8 cellular contexts compared by ENCODE assay signal in the genomic region with DNA sequence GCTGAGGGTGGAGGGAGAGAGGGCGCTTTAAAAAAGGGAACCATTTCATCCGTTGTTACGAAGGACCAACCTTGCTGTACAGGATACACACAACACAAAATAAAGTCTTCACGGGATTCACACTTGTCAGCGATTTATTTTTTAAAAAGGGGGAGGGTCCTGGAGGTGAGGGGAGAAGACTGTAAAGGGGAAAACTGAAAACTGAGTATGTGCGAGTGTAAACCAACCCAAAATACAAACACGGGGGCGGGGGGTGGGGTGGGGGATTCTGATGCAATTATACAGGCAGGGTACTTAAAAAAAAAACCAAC. TPM values are rescaled to one million over a fixed set of nuclear protein-coding genes. Genes with fewer than 3 reads are reported as not detected.
DNase-seq lines count a peak whose midpoint lies in the region; ATAC-seq, FAIRE-seq and TF ChIP-seq lines count a peak whose summit lies in the region.

No MANE protein-coding gene starts in this region.

- peak overlapping the region; percentile 96 for H3K27ac ChIP-seq in astrocyte (ENCODE audit: low read depth, low read length)
- peak overlapping the region; percentile 86 for H3K27ac ChIP-seq in HepG2 (ENCODE audit: extremely low read length, insufficient read depth, low read length)
- peak overlapping the region; percentile 86 to 99 (median 97) for H3K27ac ChIP-seq in transverse colon

- TF ChIP-seq EP300 in HepG2 (IDR thresholded peaks at IDR 0.05; ENCODE audit: low read depth in 2 of 2, low read length in 2 of 2) (no peak), HepG2 (CRISPR knock-in tag; IDR thresholded peaks at IDR 0.05; ENCODE audit: borderline replicate concordance) (no peak; the same call in 1 of the 2 replicates), transverse colon (IDR thresholded peaks at IDR 0.05; ENCODE audit: low read depth) (no peak)

- H3K9ac ChIP-seq in astrocyte (ENCODE audit: low read length) (peak overlapping the region; percentile 98), HepG2 (ENCODE audit: insufficient read depth, low read depth, low read length) (peak overlapping the region; percentile 86)

- no peaks in the 10 kb centered on the region for H3K27me3 Mint-ChIP-seq in astrocyte (ENCODE audit: low read depth, unreplicated experiment)

- H3K4me2 ChIP-seq in astrocyte (ENCODE audit: low read length) (peak overlapping the region; percentile 91), HepG2 (ENCODE audit: low read depth, low read length) (peak overlapping the region; percentile 98)

- H3K9me3 ChIP-seq in astrocyte (ENCODE audit: insufficient read depth, low read depth, low read length): no peaks in the 10 kb centered on the region
- H3K9me3 ChIP-seq in HepG2 (ENCODE audit: low read length): no peaks in the 10 kb centered on the region
- H3K9me3 ChIP-seq in transverse colon: no peaks in the 10 kb centered on the region

- H3K79me2 ChIP-seq in astrocyte (ENCODE audit: insufficient read depth, low read length) (peaks cover 32% of the 10 kb centered on the region), HepG2 (ENCODE audit: insufficient read depth, low read length) (peaks cover 6% of the 10 kb centered on the region)

- no peaks in the 10 kb centered on the region for H3K9me3 Mint-ChIP-seq in astrocyte (ENCODE audit: unreplicated experiment)

- peaks cover 19% of the 10 kb centered on the region for H3K4me1 Mint-ChIP-seq in astrocyte (ENCODE audit: low read depth, unreplicated experiment)

- peaks cover 13% of the 10 kb centered on the region for H3K36me3 Mint-ChIP-seq in astrocyte (ENCODE audit: low read depth, unreplicated experiment)

- H3K4me1 ChIP-seq in astrocyte (ENCODE audit: insufficient read depth, low read length) (peaks cover 13% of the 10 kb centered on the region), HepG2 (ENCODE audit: insufficient read depth, low read length) (peaks cover 20% of the 10 kb centered on the region), transverse colon (peaks cover 8 to 22% (median 12%) of the 10 kb centered on the region in 4 donors)

- TF ChIP-seq CTCF in astrocyte (IDR thresholded peaks at IDR 0.05; ENCODE audit: insufficient read depth, low read depth, low read length) (no peak), HepG2 (CRISPR knock-in tag; IDR thresholded peaks at IDR 0.05) (no peak), transverse colon (IDR thresholded peaks at IDR 0.05) (no peak), GM10248 (IDR thresholded peaks at IDR 0.05; ENCODE audit: control extremely low read depth, extremely low read depth, low read depth, missing control alignments) (no peak)

- ATAC-seq in GM18511 (IDR thresholded peaks at IDR 0.05; ENCODE audit: unreplicated experiment): peak; percentile 36
- peak; percentile 22 for ATAC-seq in HG03159 (IDR thresholded peaks at IDR 0.05; ENCODE audit: unreplicated experiment)
- peak; percentile 25 for ATAC-seq in HepG2

- POLR2A ChIA-PET in HepG2 (lab: Yijun Ruan, JAX) (interaction anchor here (1.3 kb wide), 3 partner anchors 14 to 20 kb away, joined by 4 to 9 read pairs (median 5); partner anchors contain the start of gene DDN), GM10248 (lab: Yijun Ruan, JAX) (interaction anchor here (0.8 to 1.2 kb wide), 2 partner anchors 21 to 112 kb away, joined by 3 to 6 read pairs; partner anchors contain the start of gene TUBA1B)

- H3K27ac Mint-ChIP-seq in astrocyte (ENCODE audit: unreplicated experiment): peak overlapping the region; percentile 95

- no peak for TF ChIP-seq POLR2A in HepG2 (IDR thresholded peaks at IDR 0.05; ENCODE audit: insufficient read depth in 1 of 2, low read depth in 2 of 2, low read length in 2 of 2)
- no peak for TF ChIP-seq POLR2A in transverse colon (IDR thresholded peaks at IDR 0.05)

- DNase-seq in astrocyte (ENCODE audit: low read depth) (no peak), HepG2 (ENCODE audit: low spot score) (no peak), transverse colon (no peak), HCEC 1CT (no peak), midbrain (lab: John Stamatoyannopoulos, UW) (no peak), GM10248 (ENCODE audit: extremely low spot score) (no peak)

- intact Hi-C loops in HepG2 (cut with micrococcal nuclease; ENCODE audit: unreplicated experiment) (loop anchor here (5.0 kb wide), 1 partner anchor 113 kb away; the partner anchor contains the start of gene TUBA1B), transverse colon (cut with DNase I; ENCODE audit: low total_unique reads) (no loop called here)

- in situ Hi-C loops in HepG2 (cut with HindIII; ENCODE audit: extremely low pct_ligation_motif_present, low pct_unique_long_range_greater_than_20kb) (no loop called here), transverse colon (cut with MboI; ENCODE audit: low pct_ligation_motif_present in 1 of 4, low pct_unique_long_range_greater_than_20kb in 1 of 4, low sequenced_read_pairs in 3 of 4) (no loop called here)

- BruUV-seq in HepG2 (replicated peaks; lab: Mats Ljungman, UMichigan): TSS peak; percentile 84

- peak overlapping the region; percentile 94 for H3K4me3 Mint-ChIP-seq in astrocyte (ENCODE audit: unreplicated experiment)

- TF ChIP-seq RAD21 in HepG2 (CRISPR knock-in tag; IDR thresholded peaks at IDR 0.05): no peak

- FAIRE-seq in astrocyte (lab: Jason Lieb, UNC) (no peak), HepG2 (lab: Jason Lieb, UNC) (no peak)

- H4K20me1 ChIP-seq in astrocyte (ENCODE audit: insufficient read depth, low read length) (peaks cover 13% of the 10 kb centered on the region), HepG2 (ENCODE audit: insufficient read depth, low read length) (no peaks in the 10 kb centered on the region)

- CTCF ChIA-PET in HepG2 (lab: Yijun Ruan, JAX; ENCODE audit: low intra/inter-chr PET ratio, low total read pairs) (interaction anchor here (3.4 kb wide), 1 partner anchor 22 kb away, joined by 15 read pairs; no protein-coding TSS in a partner anchor), GM10248 (lab: Yijun Ruan, JAX) (interaction anchor here (0.9 to 18.9 kb wide), 16 partner anchors 9 to 74 kb away, joined by 3 to 203 read pairs (median 7); partner anchors contain the start of gene WNT1)

- WGBS in HepG2 (ENCODE audit: low lambda C conversion rate): 7% methylated on average over 8 of the region's 8 CpGs
- 0 to 4% methylated on average over 7 to 8 of the region's 8 CpGs for WGBS in transverse colon (ENCODE audit: low coverage in 1 of 2), 2 donors

- H3K4me3 ChIP-seq in astrocyte (ENCODE audit: insufficient read depth, low read depth, low read length) (peak overlapping the region; percentile 98), HepG2 (replicated peaks in 1 of 3; ENCODE audit: insufficient read depth in 1 of 3, low read depth in 2 of 3, low read length in 3 of 3) (peak overlapping the region; percentile 64 to 93 (median 74)), transverse colon (peak overlapping the region; percentile 54 to 99 (median 86))

- peak overlapping the region; percentile 68 for H2AFZ ChIP-seq in astrocyte (ENCODE audit: low read depth, low read length)
- H2AFZ ChIP-seq in HepG2 (ENCODE audit: low read length): no peak overlapping the region

- no peaks in the 10 kb centered on the region for H3K27me3 ChIP-seq in astrocyte (ENCODE audit: insufficient read depth, low read length)
- H3K27me3 ChIP-seq in HepG2 (ENCODE audit: control insufficient read depth in 1 of 2, insufficient read depth in 2 of 2, low read length in 2 of 2): no peaks in the 10 kb centered on the region
- no peaks in the 10 kb centered on the region for H3K27me3 ChIP-seq in transverse colon

- peaks cover 21% of the 10 kb centered on the region for H3K36me3 ChIP-seq in astrocyte (ENCODE audit: insufficient read depth, low read length)
- H3K36me3 ChIP-seq in HepG2 (replicated peaks in 1 of 2; ENCODE audit: control insufficient read depth in 1 of 2, insufficient read depth in 2 of 2, low read length in 2 of 2): peaks cover 11 to 17% of the 10 kb centered on the region in 2 experiments
- peaks cover 0 to 6% (median 0%) of the 10 kb centered on the region in 4 donors for H3K36me3 ChIP-seq in transverse colon

RNA-seq across cellular contexts. Expression of gene PRKAG1, which starts 0.5 kb away (rescaled TPM):
- total RNA-seq in astrocyte: 47.1 and 49.6 TPM in 2 replicates
- total RNA-seq in HepG2 (2016; rRNA removed; fragmentation: Illumina TruSeq; extraction: Trizol): 32.8 and 37.6 TPM in 2 replicates
- 9.1 and 11.2 TPM in 2 replicates for total RNA-seq in HepG2 (2016; cell fraction: cytosol; rRNA removed; fragmentation: Illumina TruSeq; extraction: Trizol; ENCODE audit: low read depth)
- total RNA-seq in HepG2 (2016; cell fraction: insoluble cytoplasmic fraction; rRNA removed; fragmentation: Illumina TruSeq; extraction: Trizol): 30.6 and 39.9 TPM in 2 replicates
- total RNA-seq in HepG2 (2016; cell fraction: membrane; rRNA removed; fragmentation: Illumina TruSeq; extraction: Trizol): 19.3 and 21.1 TPM in 2 replicates
- total RNA-seq in HepG2 (2016; cell fraction: nucleus; rRNA removed; fragmentation: Illumina TruSeq; extraction: Trizol): 16.7 and 19.6 TPM in 2 replicates
- 21.2 and 26.1 TPM in 2 replicates for polyA plus RNA-seq in HepG2 (2011; rRNA removed)
- 18.5 and 26.3 TPM in 2 replicates for polyA plus RNA-seq in HepG2 (2011; cell fraction: cytosol; rRNA removed)
- polyA plus RNA-seq in HepG2 (2011; cell fraction: nucleus; rRNA removed): 8.8 and 11.6 TPM in 2 replicates
- 20.2 and 21.7 TPM in 2 replicates for polyA plus RNA-seq in HepG2 (2012)
- 7.6 and 8.8 TPM in 2 replicates for polyA plus RNA-seq in HepG2 (2016; cell fraction: cytosol; fragmentation: Illumina TruSeq; extraction: Trizol; ENCODE audit: low read depth)
- 38.7 and 40.2 TPM in 2 replicates for polyA plus RNA-seq in HepG2 (2016; cell fraction: insoluble cytoplasmic fraction; fragmentation: Illumina TruSeq; extraction: Trizol; ENCODE audit: low read depth)
- polyA plus RNA-seq in HepG2 (2016; cell fraction: membrane; fragmentation: Illumina TruSeq; extraction: Trizol; ENCODE audit: low read depth): 14.5 and 16.2 TPM in 2 replicates
- polyA plus RNA-seq in HepG2 (2016; cell fraction: nucleus; fragmentation: Illumina TruSeq; extraction: Trizol; ENCODE audit: insufficient read depth, low read depth): 24.6 and 24.9 TPM in 2 replicates
- polyA minus RNA-seq in HepG2 (2011; rRNA and poly(A)+ RNA removed; ENCODE audit: low replicate concordance): 11.5 and 73.4 TPM in 2 replicates
- polyA minus RNA-seq in HepG2 (2011; cell fraction: cytosol; rRNA and poly(A)+ RNA removed): 7.8 and 9.5 TPM in 2 replicates
- polyA minus RNA-seq in HepG2 (2011; cell fraction: nucleus; rRNA and poly(A)+ RNA removed): 11.6 TPM in 2 replicates
- total RNA-seq in transverse colon: 10 to 100 TPM; 21.7 to 44.0 (median 42.3) TPM

RNA-seq across cellular contexts. Expression of gene DDN, which starts 19.9 kb away (rescaled TPM):
- total RNA-seq in astrocyte (0.50 and 0.55 TPM in 2 replicates), HepG2 (2016; rRNA removed; fragmentation: Illumina TruSeq; extraction: Trizol) (0.51 and 0.53 TPM in 2 replicates), transverse colon (under 1 TPM in 2 of 4 donors, not detected in 2; 0.27 to 0.32 TPM)
- 0.20 TPM in 1 of 2 replicates, not detected in the other for total RNA-seq in HepG2 (2016; cell fraction: cytosol; rRNA removed; fragmentation: Illumina TruSeq; extraction: Trizol; ENCODE audit: low read depth)
- total RNA-seq in HepG2 (2016; cell fraction: insoluble cytoplasmic fraction; rRNA removed; fragmentation: Illumina TruSeq; extraction: Trizol): 0.43 and 0.54 TPM in 2 replicates
- 0.46 and 0.52 TPM in 2 replicates for total RNA-seq in HepG2 (2016; cell fraction: membrane; rRNA removed; fragmentation: Illumina TruSeq; extraction: Trizol)
- total RNA-seq in HepG2 (2016; cell fraction: nucleus; rRNA removed; fragmentation: Illumina TruSeq; extraction: Trizol): 0.34 and 0.62 TPM in 2 replicates
- polyA plus RNA-seq in HepG2 (2011; rRNA removed): 0.24 and 0.33 TPM in 2 replicates
- polyA plus RNA-seq in HepG2 (2011; cell fraction: cytosol; rRNA removed): 0.21 and 0.34 TPM in 2 replicates
- polyA plus RNA-seq in HepG2 (2011; cell fraction: nucleus; rRNA removed): 0.47 and 0.83 TPM in 2 replicates
- 0.48 and 0.69 TPM in 2 replicates for polyA plus RNA-seq in HepG2 (2012)
- polyA plus RNA-seq in HepG2 (2016; cell fraction: cytosol; fragmentation: Illumina TruSeq; extraction: Trizol; ENCODE audit: low read depth): 0.20 and 0.28 TPM in 2 replicates
- 0.58 and 0.73 TPM in 2 replicates for polyA plus RNA-seq in HepG2 (2016; cell fraction: insoluble cytoplasmic fraction; fragmentation: Illumina TruSeq; extraction: Trizol; ENCODE audit: low read depth)
- 0.48 and 0.58 TPM in 2 replicates for polyA plus RNA-seq in HepG2 (2016; cell fraction: membrane; fragmentation: Illumina TruSeq; extraction: Trizol; ENCODE audit: low read depth)
- polyA plus RNA-seq in HepG2 (2016; cell fraction: nucleus; fragmentation: Illumina TruSeq; extraction: Trizol; ENCODE audit: insufficient read depth, low read depth): 1.2 and 1.3 TPM in 2 replicates
- 0.46 and 5.3 TPM in 2 replicates for polyA minus RNA-seq in HepG2 (2011; rRNA and poly(A)+ RNA removed; ENCODE audit: low replicate concordance)
- polyA minus RNA-seq in HepG2 (2011; cell fraction: cytosol; rRNA and poly(A)+ RNA removed): 0.44 and 0.49 TPM in 2 replicates
- polyA minus RNA-seq in HepG2 (2011; cell fraction: nucleus; rRNA and poly(A)+ RNA removed): 0.25 and 0.39 TPM in 2 replicates

RNA-seq across cellular contexts. Expression of gene WNT1, which starts 41.0 kb away (rescaled TPM):
- total RNA-seq in astrocyte: not detected in 2 replicates
- total RNA-seq in HepG2 (2016; rRNA removed; fragmentation: Illumina TruSeq; extraction: Trizol): not detected in 2 replicates
- total RNA-seq in HepG2 (2016; cell fraction: cytosol; rRNA removed; fragmentation: Illumina TruSeq; extraction: Trizol; ENCODE audit: low read depth): not detected in 2 replicates
- total RNA-seq in HepG2 (2016; cell fraction: insoluble cytoplasmic fraction; rRNA removed; fragmentation: Illumina TruSeq; extraction: Trizol): not detected in 2 replicates
- total RNA-seq in HepG2 (2016; cell fraction: membrane; rRNA removed; fragmentation: Illumina TruSeq; extraction: Trizol): not detected in 2 replicates
- total RNA-seq in HepG2 (2016; cell fraction: nucleus; rRNA removed; fragmentation: Illumina TruSeq; extraction: Trizol): not detected in 2 replicates
- not detected in 2 replicates for polyA plus RNA-seq in HepG2 (2011; rRNA removed)
- not detected in 2 replicates for polyA plus RNA-seq in HepG2 (2011; cell fraction: cytosol; rRNA removed)
- polyA plus RNA-seq in HepG2 (2011; cell fraction: nucleus; rRNA removed): not detected in 2 replicates
- not detected in 2 replicates for polyA plus RNA-seq in HepG2 (2012)
- not detected in 2 replicates for polyA plus RNA-seq in HepG2 (2016; cell fraction: cytosol; fragmentation: Illumina TruSeq; extraction: Trizol; ENCODE audit: low read depth)
- not detected in 2 replicates for polyA plus RNA-seq in HepG2 (2016; cell fraction: insoluble cytoplasmic fraction; fragmentation: Illumina TruSeq; extraction: Trizol; ENCODE audit: low read depth)
- polyA plus RNA-seq in HepG2 (2016; cell fraction: membrane; fragmentation: Illumina TruSeq; extraction: Trizol; ENCODE audit: low read depth): not detected in 2 replicates
- not detected in 2 replicates for polyA plus RNA-seq in HepG2 (2016; cell fraction: nucleus; fragmentation: Illumina TruSeq; extraction: Trizol; ENCODE audit: insufficient read depth, low read depth)
- polyA minus RNA-seq in HepG2 (2011; rRNA and poly(A)+ RNA removed; ENCODE audit: low replicate concordance): not detected in 2 replicates
- polyA minus RNA-seq in HepG2 (2011; cell fraction: cytosol; rRNA and poly(A)+ RNA removed): not detected in 2 replicates
- polyA minus RNA-seq in HepG2 (2011; cell fraction: nucleus; rRNA and poly(A)+ RNA removed): not detected in 2 replicates
- total RNA-seq in transverse colon: not detected

RNA-seq across cellular contexts. Expression of gene KMT2D, which starts 41.5 kb away (rescaled TPM):
- total RNA-seq in astrocyte (81.7 and 86.9 TPM in 2 replicates), HepG2 (2016; rRNA removed; fragmentation: Illumina TruSeq; extraction: Trizol) (10.4 and 25.7 TPM in 2 replicates), transverse colon (100 to 1,000 TPM in 1 of 4 donors, 10 to 100 TPM in 3; 50.0 to 351 (median 78.0) TPM)
- total RNA-seq in HepG2 (2016; cell fraction: cytosol; rRNA removed; fragmentation: Illumina TruSeq; extraction: Trizol; ENCODE audit: low read depth): 3.8 and 5.1 TPM in 2 replicates
- total RNA-seq in HepG2 (2016; cell fraction: insoluble cytoplasmic fraction; rRNA removed; fragmentation: Illumina TruSeq; extraction: Trizol): 9.4 and 20.2 TPM in 2 replicates
- total RNA-seq in HepG2 (2016; cell fraction: membrane; rRNA removed; fragmentation: Illumina TruSeq; extraction: Trizol): 7.5 and 9.1 TPM in 2 replicates
- 25.5 and 28.3 TPM in 2 replicates for total RNA-seq in HepG2 (2016; cell fraction: nucleus; rRNA removed; fragmentation: Illumina TruSeq; extraction: Trizol)
- 8.1 and 8.2 TPM in 2 replicates for polyA plus RNA-seq in HepG2 (2011; rRNA removed)
- 5.0 and 6.5 TPM in 2 replicates for polyA plus RNA-seq in HepG2 (2011; cell fraction: cytosol; rRNA removed)
- polyA plus RNA-seq in HepG2 (2011; cell fraction: nucleus; rRNA removed): 41.1 and 48.4 TPM in 2 replicates
- polyA plus RNA-seq in HepG2 (2012): 20.0 and 20.6 TPM in 2 replicates
- 0.52 and 0.66 TPM in 2 replicates for polyA plus RNA-seq in HepG2 (2016; cell fraction: cytosol; fragmentation: Illumina TruSeq; extraction: Trizol; ENCODE audit: low read depth)
- polyA plus RNA-seq in HepG2 (2016; cell fraction: insoluble cytoplasmic fraction; fragmentation: Illumina TruSeq; extraction: Trizol; ENCODE audit: low read depth): 18.4 and 23.1 TPM in 2 replicates
- 1.3 and 2.4 TPM in 2 replicates for polyA plus RNA-seq in HepG2 (2016; cell fraction: membrane; fragmentation: Illumina TruSeq; extraction: Trizol; ENCODE audit: low read depth)
- polyA plus RNA-seq in HepG2 (2016; cell fraction: nucleus; fragmentation: Illumina TruSeq; extraction: Trizol; ENCODE audit: insufficient read depth, low read depth): 78.2 and 102 TPM in 2 replicates
- 12.2 and 28.0 TPM in 2 replicates for polyA minus RNA-seq in HepG2 (2011; rRNA and poly(A)+ RNA removed; ENCODE audit: low replicate concordance)
- 19.4 and 23.5 TPM in 2 replicates for polyA minus RNA-seq in HepG2 (2011; cell fraction: cytosol; rRNA and poly(A)+ RNA removed)
- 32.2 and 33.3 TPM in 2 replicates for polyA minus RNA-seq in HepG2 (2011; cell fraction: nucleus; rRNA and poly(A)+ RNA removed)

RNA-seq across cellular contexts. Expression of gene WNT10B, which starts 47.5 kb away (rescaled TPM):
- total RNA-seq in astrocyte: 0.79 and 1.1 TPM in 2 replicates
- 0.09 TPM in 1 of 2 replicates, not detected in the other for total RNA-seq in HepG2 (2016; rRNA removed; fragmentation: Illumina TruSeq; extraction: Trizol)
- total RNA-seq in HepG2 (2016; cell fraction: cytosol; rRNA removed; fragmentation: Illumina TruSeq; extraction: Trizol; ENCODE audit: low read depth): not detected in 2 replicates
- not detected in 2 replicates for total RNA-seq in HepG2 (2016; cell fraction: insoluble cytoplasmic fraction; rRNA removed; fragmentation: Illumina TruSeq; extraction: Trizol)
- 0.14 TPM in 1 of 2 replicates, not detected in the other for total RNA-seq in HepG2 (2016; cell fraction: membrane; rRNA removed; fragmentation: Illumina TruSeq; extraction: Trizol)
- not detected in 2 replicates for total RNA-seq in HepG2 (2016; cell fraction: nucleus; rRNA removed; fragmentation: Illumina TruSeq; extraction: Trizol)
- polyA plus RNA-seq in HepG2 (2011; rRNA removed): 0.05 and 0.12 TPM in 2 replicates
- polyA plus RNA-seq in HepG2 (2011; cell fraction: cytosol; rRNA removed): 0.04 and 0.08 TPM in 2 replicates
- polyA plus RNA-seq in HepG2 (2011; cell fraction: nucleus; rRNA removed): 0.48 and 0.64 TPM in 2 replicates
- not detected in 2 replicates for polyA plus RNA-seq in HepG2 (2012)
- not detected in 2 replicates for polyA plus RNA-seq in HepG2 (2016; cell fraction: cytosol; fragmentation: Illumina TruSeq; extraction: Trizol; ENCODE audit: low read depth)
- polyA plus RNA-seq in HepG2 (2016; cell fraction: insoluble cytoplasmic fraction; fragmentation: Illumina TruSeq; extraction: Trizol; ENCODE audit: low read depth): not detected in 2 replicates
- not detected in 2 replicates for polyA plus RNA-seq in HepG2 (2016; cell fraction: membrane; fragmentation: Illumina TruSeq; extraction: Trizol; ENCODE audit: low read depth)
- 0.21 and 0.33 TPM in 2 replicates for polyA plus RNA-seq in HepG2 (2016; cell fraction: nucleus; fragmentation: Illumina TruSeq; extraction: Trizol; ENCODE audit: insufficient read depth, low read depth)
- polyA minus RNA-seq in HepG2 (2011; rRNA and poly(A)+ RNA removed; ENCODE audit: low replicate concordance): 0.18 and 1.6 TPM in 2 replicates
- polyA minus RNA-seq in HepG2 (2011; cell fraction: cytosol; rRNA and poly(A)+ RNA removed): 1.8 TPM in 1 of 2 replicates, not detected in the other
- not detected in 2 replicates for polyA minus RNA-seq in HepG2 (2011; cell fraction: nucleus; rRNA and poly(A)+ RNA removed)
- 1 to 10 TPM in 1 of 4 donors, under 1 TPM in 1, not detected in 2; 0.41 to 1.4 TPM for total RNA-seq in transverse colon
